ENCODE assay signal across 16 cellular contexts in genomic region chr17:44317545-44317944, GRCh38. TPM values are rescaled to one million over a fixed set of nuclear protein-coding genes. Genes with fewer than 3 reads are reported as not detected.
"Had no signal": no experiment of that assay in that cellular context is flagged by ENCODE, and none has a peak within 500 bp of the region (broad histone marks: within the 10 kb centered on the region; RNA-seq: fewer than 3 reads in every experiment).

No MANE protein-coding gene starts in this region.

- H3K27ac Mint-ChIP-seq: activated CD8-positive, alpha-beta T cell treated with anti-CD3 and anti-CD28 coated beads for 36 hours; T-helper 2 cell treated with Interferon-gamma antibody and Interleukin-4, amounts not matched to agents 5 μg/mL and 100 μg/mL, for 36 hours had no signal

- DNase-seq: activated CD8-positive, alpha-beta memory T cell treated with anti-CD3 and anti-CD28 coated beads, Interleukin-2, amount 50 U/mL, for 4 hours; activated CD8-positive, alpha-beta T cell treated with anti-CD3 and anti-CD28 coated beads for 36 hours; activated naive CD4-positive, alpha-beta T cell; central memory CD4-positive, alpha-beta T cell; cortex of kidney; effector CD8-positive, alpha-beta T cell; mesendoderm; psoas muscle; spleen; stimulated activated CD4-positive, alpha-beta T cell treated with anti-CD3 and anti-CD28 coated beads, Interleukin-1b, Interleukin-23, amount 100 ng/mL, for 48 hours; stimulated activated naive CD4-positive, alpha-beta T cell; upper lobe of right lung had no signal

- H3K4me3 Mint-ChIP-seq: activated CD8-positive, alpha-beta T cell treated with anti-CD3 and anti-CD28 coated beads for 36 hours; T-helper 2 cell treated with Interferon-gamma antibody and Interleukin-4, amounts not matched to agents 5 μg/mL and 100 μg/mL, for 36 hours had no signal

- H3K9me3 Mint-ChIP-seq: activated CD8-positive, alpha-beta T cell treated with anti-CD3 and anti-CD28 coated beads for 36 hours; T-helper 2 cell treated with Interferon-gamma antibody and Interleukin-4, amounts not matched to agents 5 μg/mL and 100 μg/mL, for 36 hours had no signal

- ATAC-seq: activated CD8-positive, alpha-beta T cell treated with anti-CD3 and anti-CD28 coated beads for 36 hours; sciatic nerve; upper lobe of right lung had no signal

RNA-seq across cellular contexts. Expression of gene SLC4A1, which starts 49.6 kb away (rescaled TPM):
- total RNA-seq: activated CD8-positive, alpha-beta T cell treated with anti-CD3 and anti-CD28 coated beads for 36 hours; hepatocyte; kidney epithelial cell had no signal
